In genomic region chr19:18202759-18203407, GRCh38 we compare ENCODE assay signal across 8 cellular contexts. TPM values are rescaled to one million over a fixed set of nuclear protein-coding genes. Genes with fewer than 3 reads are reported as not detected.
DNase-seq lines count a peak whose midpoint lies in the region; ATAC-seq and TF ChIP-seq lines count a peak whose summit lies in the region.

No MANE protein-coding gene starts in this region.

- peak overlapping the region; percentile 49; the same call in 1 of the 2 replicates for H3K9ac ChIP-seq in KMS-11

- peaks cover 33% of the 10 kb centered on the region for H3K36me3 Mint-ChIP-seq in CD8-positive, alpha-beta T cell

- no peaks in the 10 kb centered on the region for H3K27me3 Mint-ChIP-seq in CD8-positive, alpha-beta T cell (ENCODE audit: low read depth)

- POLR2A ChIA-PET in CD8-positive, alpha-beta T cell (lab: Charles Lee) = interaction anchor here (0.6 to 2.1 kb wide), 6 partner anchors 8 to 79 kb away, joined by 3 to 10 read pairs (median 7); partner anchors contain the start of genes JUND and MPV17L2

- peak overlapping the region; percentile 76 for H2AFZ ChIP-seq in KMS-11 (ENCODE audit: low read depth)

- intact Hi-C loops in CD8-positive, alpha-beta T cell (cut with DNase I, micrococcal nuclease) = loop anchor here (10.0 kb wide), 2 partner anchors 342 to 432 kb away; partner anchors contain the start of genes FKBP8 (in 1 of the 2) and KLHL26 (in 1 of the 2)

- H3K4me3 Mint-ChIP-seq in CD8-positive, alpha-beta T cell = peak overlapping the region; percentile 96

- H3K27me3 ChIP-seq in CD8-positive, alpha-beta T cell (ENCODE audit: insufficient read depth, low read length) = no peaks in the 10 kb centered on the region
- peaks cover 12% of the 10 kb centered on the region for H3K27me3 ChIP-seq in KMS-11 (ENCODE audit: insufficient read depth, low read depth)

- DNase-seq in CD8-positive, alpha-beta T cell = peak in 4 of 7 experiments; percentile 27 to 60 (median 30)
- peak; percentile 69 for DNase-seq in activated CD8-positive, alpha-beta memory T cell treated with anti-CD3 and anti-CD28 coated beads, Interleukin-2, amount 50 U/mL, for 48 hours
- peak; percentile 19 for DNase-seq in germinal center (ENCODE audit: low spot score)
- peak; percentile 48 for DNase-seq in pons (ENCODE audit: low spot score)
- DNase-seq in SIG-M5 treated with dmso at 0.1 percent for 504 hours (lab: John Stamatoyannopoulos, UW; ENCODE audit: unreplicated experiment) = no peak
- no peak for DNase-seq in COLO829 (ENCODE audit: low spot score)

- CTCF ChIA-PET in CD8-positive, alpha-beta T cell (lab: Charles Lee) = interaction anchor here (1.1 to 12.7 kb wide), 4 partner anchors 8 to 76 kb away, joined by 4 to 194 read pairs (median 14); partner anchors contain the start of gene MPV17L2

- peak; percentile 13 for TF ChIP-seq CTCF in CD8-positive, alpha-beta T cell (IDR thresholded peaks at IDR 0.05)
- TF ChIP-seq CTCF in KMS-11 (conservative IDR thresholded peaks at IDR 0.05; ENCODE audit: low read depth, low read length) = peak; percentile 33; the same call in 1 of the 2 replicates

- H3K27ac ChIP-seq in CD8-positive, alpha-beta T cell (ENCODE audit: low read depth, low read length) = peak overlapping the region; percentile 76
- H3K27ac ChIP-seq in KMS-11 = peak overlapping the region; percentile 26; the same call in 1 of the 2 replicates

- peaks cover 17% of the 10 kb centered on the region for H3K4me1 ChIP-seq in CD8-positive, alpha-beta T cell (ENCODE audit: insufficient read depth, low read length)
- peaks cover 8% of the 10 kb centered on the region for H3K4me1 ChIP-seq in KMS-11 (ENCODE audit: low read depth, poor library complexity, severe bottlenecking)

- no peaks in the 10 kb centered on the region for H3K36me3 ChIP-seq in CD8-positive, alpha-beta T cell (ENCODE audit: insufficient read depth, low read length)
- no peaks in the 10 kb centered on the region for H3K36me3 ChIP-seq in KMS-11 (ENCODE audit: insufficient read depth)

- H4K20me1 ChIP-seq in KMS-11 (ENCODE audit: insufficient read depth) = no peaks in the 10 kb centered on the region

- H3K79me2 ChIP-seq in KMS-11 (ENCODE audit: insufficient read depth, low read depth) = no peaks in the 10 kb centered on the region; the same call in 1 of the 2 replicates

- H3K9me3 ChIP-seq in CD8-positive, alpha-beta T cell (ENCODE audit: low read length) = no peaks in the 10 kb centered on the region

- peaks cover 21% of the 10 kb centered on the region for H3K4me1 Mint-ChIP-seq in CD8-positive, alpha-beta T cell (ENCODE audit: low read depth)

- peak overlapping the region; percentile 96 for H3K27ac Mint-ChIP-seq in CD8-positive, alpha-beta T cell

- ATAC-seq in CD8-positive, alpha-beta T cell = no peak
- ATAC-seq in GM21737 (IDR thresholded peaks at IDR 0.05; ENCODE audit: unreplicated experiment) = no peak

- no peaks in the 10 kb centered on the region for H3K9me3 Mint-ChIP-seq in CD8-positive, alpha-beta T cell

- peak overlapping the region; percentile 91 for H3K4me2 ChIP-seq in KMS-11

- peak overlapping the region; percentile 91 for H3K4me3 ChIP-seq in CD8-positive, alpha-beta T cell (ENCODE audit: low read depth, low read length)
- H3K4me3 ChIP-seq in KMS-11 (IDR thresholded peaks at IDR 0.05; ENCODE audit: insufficient read depth, low read depth, low read length) = no peak overlapping the region

RNA-seq across cellular contexts. Expression of gene RAB3A, which starts 1.0 kb away (rescaled TPM):
- total RNA-seq in CD8-positive, alpha-beta T cell = 10 to 100 TPM; 16.8 to 19.4 TPM

RNA-seq across cellular contexts. Expression of gene MPV17L2, which starts 9.9 kb away (rescaled TPM):
- total RNA-seq in CD8-positive, alpha-beta T cell = 1 to 10 TPM; 4.0 to 5.2 TPM

RNA-seq across cellular contexts. Expression of gene PDE4C, which starts 23.4 kb away (rescaled TPM):
- total RNA-seq in CD8-positive, alpha-beta T cell = under 1 TPM in 1 of 2 experiments, not detected in 1; 0.71 TPM

RNA-seq across cellular contexts. Expression of gene IFI30, which starts 29.3 kb away (rescaled TPM):
- 1 to 10 TPM; 1.6 to 1.8 TPM for total RNA-seq in CD8-positive, alpha-beta T cell

RNA-seq across cellular contexts. Expression of gene PIK3R2, which starts 49.9 kb away (rescaled TPM):
- 1 to 10 TPM; 3.6 to 3.9 TPM for total RNA-seq in CD8-positive, alpha-beta T cell

Comparison
In these comparisons a context has a peak if more than half of its experiments do, and no peak if none do; other contexts are left out.
1. DNase-seq: peak in CD8-positive, alpha-beta T cell (4 of 7), activated CD8-positive, alpha-beta memory T cell treated with anti-CD3 and anti-CD28 coated beads, Interleukin-2, amount 50 U/mL, for 48 hours (single experiment), germinal center (single experiment) and pons (single experiment); none in SIG-M5 treated with dmso at 0.1 percent for 504 hours (single experiment) and COLO829 (single experiment).